8 cellular contexts compared by ENCODE assay signal in the genomic region with DNA sequence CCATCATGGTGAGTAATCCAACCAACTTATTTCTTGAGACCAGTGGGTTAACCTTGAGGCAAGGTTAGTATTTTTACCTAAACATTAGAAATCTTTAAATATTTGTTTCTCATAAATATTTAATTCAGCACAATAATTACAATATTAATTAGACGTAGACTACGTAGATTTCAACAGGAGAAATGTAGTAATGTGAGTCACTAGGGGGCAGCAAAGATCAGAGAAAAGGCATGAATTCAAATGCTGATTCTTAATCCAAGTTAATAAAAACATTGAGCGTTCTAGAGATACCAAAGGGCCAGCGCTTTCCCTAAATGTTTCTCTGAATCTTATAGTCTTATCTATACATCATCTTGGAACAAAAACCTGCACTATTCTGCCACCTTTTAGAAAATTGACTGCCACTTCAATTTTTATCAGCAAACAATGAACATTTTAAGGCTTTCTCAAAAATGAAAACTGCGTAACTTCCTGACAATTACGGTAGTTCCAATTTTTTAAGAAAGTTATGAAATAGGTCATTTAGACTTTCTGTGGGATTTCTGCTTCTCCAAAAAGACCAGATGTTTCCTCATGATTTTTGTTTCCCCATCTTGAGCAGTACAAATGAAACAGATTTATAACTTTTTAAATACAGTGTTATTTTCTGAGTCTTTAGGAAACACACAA.
A peak's percentile ranks its signal among the peaks of the same experiment; 100 is the strongest.
DNase-seq lines count a peak whose midpoint lies in the region; ATAC-seq and TF ChIP-seq lines count a peak whose summit lies in the region.

No MANE protein-coding gene starts in this region.

- no peaks in the 10 kb centered on the region for H3K9me3 ChIP-seq in colonic mucosa
- no peaks in the 10 kb centered on the region for H3K9me3 ChIP-seq in testis

- intact Hi-C loops in colonic mucosa (cut with DNase I) (loop anchor here (5.0 to 10.0 kb wide), 3 partner anchors 180 to 633 kb away; partner anchors contain the start of gene GASK1B), testis (cut with DNase I; ENCODE audit: low total_unique reads) (loop anchor here (5.0 kb wide), 1 partner anchor 180 kb away; the partner anchor contains the start of gene GASK1B)

- TF ChIP-seq POLR2A in testis (IDR thresholded peaks at IDR 0.05): no peak

- peak; percentile 91 for ATAC-seq in left lobe of liver

- H3K27ac Mint-ChIP-seq in activated CD4-positive, alpha-beta memory T cell treated with anti-CD3 and anti-CD28 coated beads, Interleukin-2, amount 10 ng/mL, durations not matched to agents 7 days and 5 days: no peak overlapping the region

- no peaks in the 10 kb centered on the region for H3K36me3 Mint-ChIP-seq in activated CD4-positive, alpha-beta memory T cell treated with anti-CD3 and anti-CD28 coated beads, Interleukin-2, amount 10 ng/mL, durations not matched to agents 7 days and 5 days (ENCODE audit: low read depth)

- DNase-seq in AG09319 (ENCODE audit: extremely low read depth, low read depth) (peak; percentile 52), HT1080 (ENCODE audit: low read depth) (peak; percentile 31), OCI-M2 (lab: John Stamatoyannopoulos, UW; ENCODE audit: unreplicated experiment) (peak; percentile 16), colonic mucosa (peak; percentile 77), left lobe of liver (ENCODE audit: low spot score) (no peak), testis (peak; percentile 76)
- DNase-seq in activated CD4-positive, alpha-beta memory T cell treated with anti-CD3 and anti-CD28 coated beads, Interleukin-2, amount 10 ng/mL, durations not matched to agents 7 days and 5 days: no peak

- H3K9ac ChIP-seq in colonic mucosa (ENCODE audit: low read depth in 2 of 2, low read length in 2 of 2): peak overlapping the region in 1 of 2 donors; percentile 31

- H3K4me1 Mint-ChIP-seq in activated CD4-positive, alpha-beta memory T cell treated with anti-CD3 and anti-CD28 coated beads, Interleukin-2, amount 10 ng/mL, durations not matched to agents 7 days and 5 days: no peaks in the 10 kb centered on the region

- H3K4me3 ChIP-seq in colonic mucosa (no peak overlapping the region), testis (peak overlapping the region in 1 of 2 donors; percentile 20)

- H3K4me3 Mint-ChIP-seq in activated CD4-positive, alpha-beta memory T cell treated with anti-CD3 and anti-CD28 coated beads, Interleukin-2, amount 10 ng/mL, durations not matched to agents 7 days and 5 days: no peak overlapping the region

- H3K27ac ChIP-seq in colonic mucosa: peak overlapping the region; percentile 1
- peak overlapping the region; percentile 44 to 75 for H3K27ac ChIP-seq in testis

- H3K27me3 Mint-ChIP-seq in activated CD4-positive, alpha-beta memory T cell treated with anti-CD3 and anti-CD28 coated beads, Interleukin-2, amount 10 ng/mL, durations not matched to agents 7 days and 5 days: no peaks in the 10 kb centered on the region

- H3K4me1 ChIP-seq in colonic mucosa: peaks cover 4% of the 10 kb centered on the region
- peaks cover 9% of the 10 kb centered on the region for H3K4me1 ChIP-seq in testis

- 23 to 36% methylated on average over 6 of the region's 6 CpGs for WGBS in testis, 2 donors

- CTCF ChIA-PET in activated CD4-positive, alpha-beta memory T cell treated with anti-CD3 and anti-CD28 coated beads, Interleukin-2, amount 10 ng/mL, durations not matched to agents 7 days and 5 days (lab: Charles Lee): no interaction called here

- H3K27me3 ChIP-seq in colonic mucosa (no peaks in the 10 kb centered on the region), testis (no peaks in the 10 kb centered on the region)

- TF ChIP-seq CTCF in AG09319 (IDR thresholded peaks at IDR 0.05; ENCODE audit: low read depth, low read length) (peak; percentile 53), GM12873 (IDR thresholded peaks at IDR 0.05; ENCODE audit: insufficient read depth, low read depth, low read length, missing control alignments) (peak; percentile 54), colonic mucosa (IDR thresholded peaks at IDR 0.05) (peak; percentile 61), testis (IDR thresholded peaks at IDR 0.05) (peak; percentile 63 to 83 (median 74))

- H3K9me3 Mint-ChIP-seq in activated CD4-positive, alpha-beta memory T cell treated with anti-CD3 and anti-CD28 coated beads, Interleukin-2, amount 10 ng/mL, durations not matched to agents 7 days and 5 days: no peaks in the 10 kb centered on the region

- POLR2A ChIA-PET in activated CD4-positive, alpha-beta memory T cell treated with anti-CD3 and anti-CD28 coated beads, Interleukin-2, amount 10 ng/mL, durations not matched to agents 7 days and 5 days (lab: Charles Lee): no interaction called here

- H3K36me3 ChIP-seq in colonic mucosa (no peaks in the 10 kb centered on the region), testis (ENCODE audit: low read depth, missing control alignments) (no peaks in the 10 kb centered on the region)

Comparison
In these comparisons a context has a peak if more than half of its experiments do, and no peak if none do; other contexts are left out.
1. DNase-seq: peak in AG09319 (single experiment), HT1080 (single experiment), OCI-M2 (single experiment), colonic mucosa (single experiment) and testis (single experiment); none in left lobe of liver (single experiment) and activated CD4-positive, alpha-beta memory T cell treated with anti-CD3 and anti-CD28 coated beads, Interleukin-2, amount 10 ng/mL, durations not matched to agents 7 days and 5 days (single experiment).
2. Peak in every context shown above with its lines, with median percentiles within 50 percentile points of each other: CTCF ChIP-seq.